In genomic region chr7:80060218-80060806, GRCh38 we compare ENCODE assay signal across 9 cellular contexts.
DNase-seq lines count a peak whose midpoint lies in the region; ATAC-seq, FAIRE-seq and TF ChIP-seq lines count a peak whose summit lies in the region.
"Had no signal": no experiment of that assay in that cellular context is flagged by ENCODE, and none has a peak within 500 bp of the region (broad histone marks: within the 10 kb centered on the region; RNA-seq: fewer than 3 reads in every experiment).

No MANE protein-coding gene starts in this region.

- H3K79me2 ChIP-seq in OCI-LY3 (ENCODE audit: low read length) (no peaks in the 10 kb centered on the region), endothelial cell of umbilical vein (ENCODE audit: control insufficient read depth, insufficient read depth, low read length) (no peaks in the 10 kb centered on the region)

- H3K9ac ChIP-seq in OCI-LY3 (ENCODE audit: low read length): no peak overlapping the region
- H3K9ac ChIP-seq in endothelial cell of umbilical vein (replicated peaks; ENCODE audit: extremely low read depth, insufficient read depth, low read length): no peak overlapping the region

- no peaks in the 10 kb centered on the region for H3K9me3 ChIP-seq in OCI-LY3 (ENCODE audit: insufficient read depth, low read length)
- no peaks in the 10 kb centered on the region for H3K9me3 ChIP-seq in endothelial cell of umbilical vein (replicated peaks; ENCODE audit: control insufficient read depth, insufficient read depth, low read length)
- no peaks in the 10 kb centered on the region for H3K9me3 ChIP-seq in pancreas

- H3K4me2 ChIP-seq in OCI-LY3 (ENCODE audit: low read length) (no peak overlapping the region), endothelial cell of umbilical vein (ENCODE audit: insufficient read depth, low read length) (no peak overlapping the region)

- CTCF ChIA-PET in endothelial cell of umbilical vein (lab: Charles Lee): interaction anchor here (0.6 to 3.2 kb wide), 58 partner anchors 10 to 1409 kb away, joined by 3 to 116 read pairs (median 4); partner anchors contain the start of gene GNAI1

- WGBS in pancreas, 2 donors: 53 to 61% methylated on average over 1 of the region's 1 CpG

- peak in 3 of 4 donors; percentile 60 to 65 (median 63) for ATAC-seq in pancreas

- BruUV-seq in endothelial cell of umbilical vein (replicated peaks; lab: Mats Ljungman, UMichigan): no TSS peak

- intact Hi-C loops in endothelial cell of umbilical vein (cut with micrococcal nuclease): loop anchor here (1.0 to 2.0 kb wide), 5 partner anchors 74 to 599 kb away; partner anchors contain the start of gene GNAI1
- intact Hi-C loops in pancreas (cut with DNase I): no loop called here

- TF ChIP-seq CTCF in OCI-LY3 (IDR thresholded peaks at IDR 0.05; ENCODE audit: low read depth, low read length) (peak; percentile 64), endothelial cell of umbilical vein (IDR thresholded peaks at IDR 0.05; ENCODE audit: extremely low read depth in 1 of 2, insufficient read depth in 1 of 2, low read depth in 1 of 2, low read length in 2 of 2) (peak; percentile 10 to 15), pancreas (IDR thresholded peaks at IDR 0.05) (peak in 2 of 4 donors; percentile 29 to 44)

- peak; percentile 13 for DNase-seq in Daoy (ENCODE audit: low read depth)
- peak; percentile 52 for DNase-seq in HT1080 (ENCODE audit: low read depth)
- DNase-seq in endothelial cell of umbilical vein (ENCODE audit: low read depth, low spot score): peak; percentile 81
- DNase-seq in pancreas: no peak
- DNase-seq in stimulated activated CD4-positive, alpha-beta T cell treated with anti-CD3 and anti-CD28 coated beads, Interleukin-4, amount 100 ng/mL, for 1 hour: no peak
- DNase-seq in activated CD4-positive, CD25-positive, alpha-beta regulatory T cell treated with anti-CD3 and anti-CD28 coated beads, Interleukin-2, amount 50 U/mL, for 72 hours: no peak
- no peak for DNase-seq in activated naive CD4-positive, alpha-beta T cell treated with anti-CD3 and anti-CD28 coated beads, Interleukin-2, amount 50 U/mL, for 16 hours

- H3K36me3 ChIP-seq in OCI-LY3 (replicated peaks; ENCODE audit: low read depth, low read length) (no peaks in the 10 kb centered on the region), endothelial cell of umbilical vein (ENCODE audit: control insufficient read depth in 2 of 2, extremely low read depth in 1 of 2, insufficient read depth in 2 of 2, low read length in 2 of 2) (no peaks in the 10 kb centered on the region), pancreas (no peaks in the 10 kb centered on the region)
- H3K36me3 ChIP-seq: SJSA1 had no signal

- no peak overlapping the region for H3K4me3 ChIP-seq in OCI-LY3 (ENCODE audit: low read length)
- H3K4me3 ChIP-seq in endothelial cell of umbilical vein (replicated peaks in 1 of 3; ENCODE audit: insufficient read depth in 1 of 3, low read depth in 1 of 3, low read length in 3 of 3): no peak overlapping the region
- no peak overlapping the region for H3K4me3 ChIP-seq in pancreas
- H3K4me3 ChIP-seq: SJSA1 had no signal

- peak; percentile 46 for FAIRE-seq in endothelial cell of umbilical vein (lab: Jason Lieb, UNC)
- FAIRE-seq in pancreas (lab: Jason Lieb, UNC): peak; percentile 98

- H4K20me1 ChIP-seq in OCI-LY3 (ENCODE audit: insufficient read depth, low read length) (no peaks in the 10 kb centered on the region), endothelial cell of umbilical vein (replicated peaks; ENCODE audit: control insufficient read depth, extremely low read depth, insufficient read depth, low read length) (no peaks in the 10 kb centered on the region)

- H3K27ac ChIP-seq in OCI-LY3 (ENCODE audit: low read length) (no peak overlapping the region), endothelial cell of umbilical vein (ENCODE audit: insufficient read depth, low read depth, low read length) (no peak overlapping the region), pancreas (no peak overlapping the region)
- H3K27ac ChIP-seq: SJSA1 had no signal

- TF ChIP-seq POLR2A in endothelial cell of umbilical vein (IDR thresholded peaks at IDR 0.05; ENCODE audit: low read depth, low read length): no peak

- dilution Hi-C loops in endothelial cell of umbilical vein (cut with MboI; ENCODE audit: extremely low pct_ligation_motif_present, low sequenced_read_pairs): no loop called here

- POLR2A ChIA-PET in endothelial cell of umbilical vein (lab: Charles Lee): no interaction called here

- no peak overlapping the region for H2AFZ ChIP-seq in OCI-LY3 (ENCODE audit: low read depth, low read length)
- no peak overlapping the region for H2AFZ ChIP-seq in endothelial cell of umbilical vein (ENCODE audit: low read depth, low read length)

- H3K9me1 ChIP-seq in endothelial cell of umbilical vein (replicated peaks; ENCODE audit: control insufficient read depth, extremely low read depth, insufficient read depth, low read length): no peaks in the 10 kb centered on the region

- no peaks in the 10 kb centered on the region for H3K4me1 ChIP-seq in OCI-LY3 (ENCODE audit: low read length)
- no peaks in the 10 kb centered on the region for H3K4me1 ChIP-seq in endothelial cell of umbilical vein (ENCODE audit: control insufficient read depth, extremely low read depth, insufficient read depth, low read length)
- H3K4me1 ChIP-seq in pancreas: no peaks in the 10 kb centered on the region
- H3K4me1 ChIP-seq: SJSA1 had no signal

- H3K27me3 ChIP-seq in OCI-LY3 (ENCODE audit: low read depth, low read length): no peaks in the 10 kb centered on the region
- H3K27me3 ChIP-seq in endothelial cell of umbilical vein (ENCODE audit: control insufficient read depth in 2 of 2, insufficient read depth in 2 of 2, low read length in 2 of 2): no peaks in the 10 kb centered on the region
- no peaks in the 10 kb centered on the region for H3K27me3 ChIP-seq in pancreas
- H3K27me3 ChIP-seq: SJSA1 had no signal

TF ChIP-seq in endothelial cell of umbilical vein, 7 proteins besides CTCF, POLR2A, EP300 and RAD21:
- no peak for TF ChIP-seq EZH2 (IDR thresholded peaks at IDR 0.05; ENCODE audit: borderline replicate concordance, low read depth, low read length, severe bottlenecking)
- TF ChIP-seq, protein P1, sequence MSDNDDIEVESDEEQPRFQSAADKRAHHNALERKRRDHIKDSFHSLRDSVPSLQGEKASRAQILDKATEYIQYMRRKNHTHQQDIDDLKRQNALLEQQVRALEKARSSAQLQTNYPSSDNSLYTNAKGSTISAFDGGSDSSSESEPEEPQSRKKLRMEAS (IDR thresholded peaks at IDR 0.05; ENCODE audit: insufficient read depth, insufficient read length): no peak
- no peak for TF ChIP-seq MYC (IDR thresholded peaks at IDR 0.05; ENCODE audit: low read depth, low read length)
- TF ChIP-seq JUN (IDR thresholded peaks at IDR 0.05; ENCODE audit: borderline replicate concordance, insufficient read depth, insufficient read length, low read depth): no peak
- TF ChIP-seq FOS (IDR thresholded peaks at IDR 0.05; ENCODE audit: borderline replicate concordance, insufficient read depth, low read length): no peak
- no peak for TF ChIP-seq GATA2 (IDR thresholded peaks at IDR 0.05; ENCODE audit: insufficient read depth, insufficient read length, low read depth, low read length)
- no peak for TF ChIP-seq POLR2AphosphoS5 (IDR thresholded peaks at IDR 0.05; ENCODE audit: insufficient read depth, low read depth, low read length)

Comparison
In these comparisons a context has a peak if more than half of its experiments do, and no peak if none do; other contexts are left out.
1. DNase-seq: peak in Daoy (single experiment), HT1080 (single experiment) and endothelial cell of umbilical vein (single experiment); none in pancreas (0 of 6), stimulated activated CD4-positive, alpha-beta T cell treated with anti-CD3 and anti-CD28 coated beads, Interleukin-4, amount 100 ng/mL, for 1 hour (single experiment), activated CD4-positive, CD25-positive, alpha-beta regulatory T cell treated with anti-CD3 and anti-CD28 coated beads, Interleukin-2, amount 50 U/mL, for 72 hours (single experiment) and activated naive CD4-positive, alpha-beta T cell treated with anti-CD3 and anti-CD28 coated beads, Interleukin-2, amount 50 U/mL, for 16 hours (single experiment).